In the genomic region with DNA sequence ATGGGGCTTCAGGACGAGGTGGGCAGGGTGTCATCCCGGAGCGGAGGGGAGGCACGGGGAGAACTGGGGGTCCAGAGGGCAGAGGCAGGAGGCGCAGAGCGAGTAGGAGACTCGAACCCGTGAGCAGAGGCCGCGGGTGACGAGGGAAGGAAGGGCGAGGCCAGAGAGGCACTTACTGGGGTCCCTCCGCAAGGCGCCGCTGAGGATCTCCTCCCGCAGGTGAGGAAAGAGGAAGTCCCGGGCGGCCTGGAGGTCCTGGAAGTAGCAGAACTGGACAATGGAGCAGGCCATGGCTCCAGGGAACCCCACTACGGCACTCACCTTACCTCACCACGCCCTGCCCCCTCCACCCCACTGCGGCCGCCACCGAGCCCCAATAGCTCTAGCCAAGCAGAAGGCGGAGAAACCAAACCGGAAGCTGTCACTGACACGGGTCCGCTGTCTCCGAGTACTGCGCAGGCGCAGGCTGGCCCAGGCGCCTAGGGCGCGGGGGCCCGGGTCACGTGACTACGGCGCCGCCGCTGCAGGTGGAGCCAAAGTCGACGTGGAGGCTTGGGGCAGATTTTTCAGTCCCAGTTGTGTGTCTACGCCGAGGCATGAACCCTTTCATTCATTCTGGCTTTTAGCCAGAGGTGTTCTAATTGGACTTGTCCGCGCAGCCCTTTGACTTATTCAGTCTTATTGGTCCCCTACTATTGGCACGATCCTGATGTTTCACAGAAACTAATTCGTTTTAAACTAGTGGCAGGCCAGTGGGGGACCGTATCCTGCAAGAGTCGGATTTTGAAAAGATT, we compare ENCODE assay signal across 8 cellular contexts. TPM values are rescaled to one million over a fixed set of nuclear protein-coding genes. Genes with fewer than 3 reads are reported as not detected.
DNase-seq lines count a peak whose midpoint lies in the region; ATAC-seq and TF ChIP-seq lines count a peak whose summit lies in the region.

A gene with protein sequence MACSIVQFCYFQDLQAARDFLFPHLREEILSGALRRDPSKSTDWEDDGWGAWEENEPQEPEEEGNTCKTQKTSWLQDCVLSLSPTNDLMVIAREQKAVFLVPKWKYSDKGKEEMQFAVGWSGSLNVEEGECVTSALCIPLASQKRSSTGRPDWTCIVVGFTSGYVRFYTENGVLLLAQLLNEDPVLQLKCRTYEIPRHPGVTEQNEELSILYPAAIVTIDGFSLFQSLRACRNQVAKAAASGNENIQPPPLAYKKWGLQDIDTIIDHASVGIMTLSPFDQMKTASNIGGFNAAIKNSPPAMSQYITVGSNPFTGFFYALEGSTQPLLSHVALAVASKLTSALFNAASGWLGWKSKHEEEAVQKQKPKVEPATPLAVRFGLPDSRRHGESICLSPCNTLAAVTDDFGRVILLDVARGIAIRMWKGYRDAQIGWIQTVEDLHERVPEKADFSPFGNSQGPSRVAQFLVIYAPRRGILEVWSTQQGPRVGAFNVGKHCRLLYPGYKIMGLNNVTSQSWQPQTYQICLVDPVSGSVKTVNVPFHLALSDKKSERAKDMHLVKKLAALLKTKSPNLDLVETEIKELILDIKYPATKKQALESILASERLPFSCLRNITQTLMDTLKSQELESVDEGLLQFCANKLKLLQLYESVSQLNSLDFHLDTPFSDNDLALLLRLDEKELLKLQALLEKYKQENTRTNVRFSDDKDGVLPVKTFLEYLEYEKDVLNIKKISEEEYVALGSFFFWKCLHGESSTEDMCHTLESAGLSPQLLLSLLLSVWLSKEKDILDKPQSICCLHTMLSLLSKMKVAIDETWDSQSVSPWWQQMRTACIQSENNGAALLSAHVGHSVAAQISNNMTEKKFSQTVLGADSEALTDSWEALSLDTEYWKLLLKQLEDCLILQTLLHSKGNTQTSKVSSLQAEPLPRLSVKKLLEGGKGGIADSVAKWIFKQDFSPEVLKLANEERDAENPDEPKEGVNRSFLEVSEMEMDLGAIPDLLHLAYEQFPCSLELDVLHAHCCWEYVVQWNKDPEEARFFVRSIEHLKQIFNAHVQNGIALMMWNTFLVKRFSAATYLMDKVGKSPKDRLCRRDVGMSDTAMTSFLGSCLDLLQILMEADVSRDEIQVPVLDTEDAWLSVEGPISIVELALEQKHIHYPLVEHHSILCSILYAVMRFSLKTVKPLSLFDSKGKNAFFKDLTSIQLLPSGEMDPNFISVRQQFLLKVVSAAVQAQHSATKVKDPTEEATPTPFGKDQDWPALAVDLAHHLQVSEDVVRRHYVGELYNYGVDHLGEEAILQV (N-terminal part only) (minus strand): TSS at position 407 of the 794 bp plus-strand sequence. CDS start 116 bp downstream, at position 291.

- peaks cover 48% of the 10 kb centered on the region for H3K79me2 ChIP-seq in SK-N-SH (ENCODE audit: insufficient read depth)

- H3K9ac ChIP-seq in SK-N-SH = peak within 1 kb of the TSS; percentile 90

- WGBS in SK-N-SH (ENCODE audit: low lambda C conversion rate) = 1% methylated on average over 33 of the region's 49 CpGs
- WGBS in thymus = under 1% methylated on average over 49 of the region's 49 CpGs

- TF ChIP-seq EP300 in SK-N-SH (IDR thresholded peaks at IDR 0.05; ENCODE audit: borderline replicate concordance in 1 of 2, low read depth in 1 of 2, low read length in 1 of 2) = no peak

- H3K36me3 Mint-ChIP-seq in glutamatergic neuron (ENCODE audit: unreplicated experiment) = peaks cover 4% of the 10 kb centered on the region
- peaks cover 6% of the 10 kb centered on the region for H3K36me3 Mint-ChIP-seq in osteocyte (ENCODE audit: unreplicated experiment)

- peaks cover 2% of the 10 kb centered on the region for H3K4me1 Mint-ChIP-seq in glutamatergic neuron (ENCODE audit: low read depth, unreplicated experiment)
- H3K4me1 Mint-ChIP-seq in osteocyte (ENCODE audit: unreplicated experiment) = peaks cover 9% of the 10 kb centered on the region

- no peaks in the 10 kb centered on the region for H3K9me3 Mint-ChIP-seq in glutamatergic neuron (ENCODE audit: unreplicated experiment)
- no peaks in the 10 kb centered on the region for H3K9me3 Mint-ChIP-seq in osteocyte (ENCODE audit: unreplicated experiment)

- peaks cover 4% of the 10 kb centered on the region for H3F3A ChIP-seq in SK-N-SH (replicated peaks; ENCODE audit: insufficient read depth)

- H3K27ac ChIP-seq in SK-N-SH (ENCODE audit: low read depth in 2 of 2, low read length in 1 of 2) (peak within 1 kb of the TSS; percentile 82 to 96), thymus (ENCODE audit: low read depth) (peak within 1 kb of the TSS; percentile 94)

- H3K27me3 Mint-ChIP-seq in glutamatergic neuron (ENCODE audit: unreplicated experiment) (peaks cover 2% of the 10 kb centered on the region), osteocyte (ENCODE audit: unreplicated experiment) (peaks cover 22% of the 10 kb centered on the region)

- peak within 1 kb of the TSS; percentile 79 for H3K4me2 ChIP-seq in SK-N-SH

- TF ChIP-seq RAD21 in SK-N-SH (IDR thresholded peaks at IDR 0.05; ENCODE audit: low read length) = no peak

- H3K4me1 ChIP-seq in SK-N-SH (ENCODE audit: control insufficient read depth in 1 of 2, insufficient read depth in 2 of 2, low read depth in 1 of 2, low read length in 1 of 2) (peaks cover 11% of the 10 kb centered on the region in 2 experiments; a peak in 3 of 4 replicates), thymus (ENCODE audit: control insufficient read depth, insufficient read depth, low read length) (peaks cover 6% of the 10 kb centered on the region)

- peak within 1 kb of the TSS; percentile 61 to 92 for H3K4me3 ChIP-seq in SK-N-SH (ENCODE audit: low read depth in 2 of 2, low read length in 1 of 2)
- peak within 1 kb of the TSS; percentile 93 for H3K4me3 ChIP-seq in thymus (ENCODE audit: low read length)

- H3K9me2 ChIP-seq in SK-N-SH = no peaks in the 10 kb centered on the region

- CTCF ChIA-PET in GM10248 (lab: Yijun Ruan, JAX) (interaction anchor here (0.5 to 1.5 kb wide), 5 partner anchors 9 to 54 kb away, joined by 3 to 4 read pairs (median 3); no protein-coding TSS in a partner anchor), SK-N-SH (lab: Yijun Ruan, JAX) (interaction anchor here (1.0 to 1.6 kb wide), 2 partner anchors 14 to 47 kb away, joined by 4 to 5 read pairs; no protein-coding TSS in a partner anchor)

- H3K27ac Mint-ChIP-seq in glutamatergic neuron (ENCODE audit: unreplicated experiment) = peak within 1 kb of the TSS; percentile 86
- H3K27ac Mint-ChIP-seq in osteocyte (ENCODE audit: unreplicated experiment) = no peak within 1 kb of the TSS

- DNase-seq in GM10248 (ENCODE audit: extremely low spot score) = peak; percentile 99
- peak; percentile 98 for DNase-seq in NCI-H1092 (lab: John Stamatoyannopoulos, UW)
- DNase-seq in SK-N-SH = peak; percentile 97
- DNase-seq in activated naive CD4-positive, alpha-beta T cell treated with anti-CD3 and anti-CD28 coated beads, Interleukin-2, amount 50 U/mL, for 16 hours = peak; percentile 96
- peak; percentile 95 for DNase-seq in glutamatergic neuron
- DNase-seq in osteocyte (ENCODE audit: extremely low spot score, unreplicated experiment) = peak; percentile 98

- H3K27me3 ChIP-seq in SK-N-SH (ENCODE audit: insufficient read depth) (no peaks in the 10 kb centered on the region), thymus (ENCODE audit: control insufficient read depth, insufficient read depth) (no peaks in the 10 kb centered on the region)

- H3K36me3 ChIP-seq in SK-N-SH (replicated peaks in 1 of 2; ENCODE audit: control insufficient read depth in 1 of 2, insufficient read depth in 2 of 2, low read length in 1 of 2) = peaks cover 15 to 17% of the 10 kb centered on the region in 2 experiments
- H3K36me3 ChIP-seq in thymus (ENCODE audit: control insufficient read depth, insufficient read depth) = peaks cover 4% of the 10 kb centered on the region

- peak within 1 kb of the TSS; percentile 94 for H2AFZ ChIP-seq in SK-N-SH (ENCODE audit: low read depth)

- ATAC-seq in HG02610 (IDR thresholded peaks at IDR 0.05; ENCODE audit: unreplicated experiment) = peak; percentile 98

- H3K9me3 ChIP-seq in SK-N-SH (no peaks in the 10 kb centered on the region), thymus (ENCODE audit: control insufficient read depth) (no peaks in the 10 kb centered on the region)

- H4K20me1 ChIP-seq in SK-N-SH (ENCODE audit: insufficient read depth) = peaks cover 6% of the 10 kb centered on the region; the same call in 1 of the 2 replicates

- POLR2A ChIA-PET in GM10248 (lab: Yijun Ruan, JAX) = interaction anchor here (1.0 kb wide), 1 partner anchor 52 kb away, joined by 6 read pairs; no protein-coding TSS in a partner anchor
- POLR2A ChIA-PET in SK-N-SH (lab: Yijun Ruan, JAX) = interaction anchor here (0.9 to 1.0 kb wide), 3 partner anchors 11 to 53 kb away, joined by 3 to 4 read pairs (median 3); no protein-coding TSS in a partner anchor

- peak within 1 kb of the TSS; percentile 87 for H3K4me3 Mint-ChIP-seq in glutamatergic neuron (ENCODE audit: unreplicated experiment)
- H3K4me3 Mint-ChIP-seq in osteocyte (ENCODE audit: unreplicated experiment) = no peak within 1 kb of the TSS

- no peak for TF ChIP-seq CTCF in GM10248 (IDR thresholded peaks at IDR 0.05; ENCODE audit: control extremely low read depth, extremely low read depth, low read depth, missing control alignments)
- no peak for TF ChIP-seq CTCF in SK-N-SH (IDR thresholded peaks at IDR 0.05)
- TF ChIP-seq CTCF in glutamatergic neuron (IDR thresholded peaks at IDR 0.05; ENCODE audit: partially characterized antibody, unreplicated experiment) = no peak
- TF ChIP-seq CTCF in osteocyte (IDR thresholded peaks at IDR 0.05) = no peak

TF ChIP-seq in SK-N-SH, 30 proteins besides CTCF, POLR2A, EP300 and RAD21 (continues in another document):
- TF ChIP-seq CHD2 (IDR thresholded peaks at IDR 0.05; ENCODE audit: low read length, partially characterized antibody) (no peak), EZH2phosphoT487 (IDR thresholded peaks at IDR 0.05; ENCODE audit: borderline replicate concordance, low read depth) (no peak), RCOR1 (IDR thresholded peaks at IDR 0.05; ENCODE audit: low read length) (0 out of 2 replicates have a peak, but pooled peaks have one; percentile 4), MXI1 (IDR thresholded peaks at IDR 0.05; ENCODE audit: low read depth, low read length) (peak; percentile 86)
- TF ChIP-seq, protein P1, sequence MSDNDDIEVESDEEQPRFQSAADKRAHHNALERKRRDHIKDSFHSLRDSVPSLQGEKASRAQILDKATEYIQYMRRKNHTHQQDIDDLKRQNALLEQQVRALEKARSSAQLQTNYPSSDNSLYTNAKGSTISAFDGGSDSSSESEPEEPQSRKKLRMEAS (IDR thresholded peaks at IDR 0.05; ENCODE audit: low read depth) = peak; percentile 94

RNA-seq across cellular contexts. Expression of the gene that starts here (rescaled TPM):
- polyA plus RNA-seq in SK-N-SH (2012; rRNA removed) = 9.3 and 11.7 TPM in 2 replicates
- 9.2 and 11.2 TPM in 2 replicates for polyA plus RNA-seq in SK-N-SH (2012; cell fraction: cytosol; rRNA removed)
- 23.9 and 32.4 TPM in 2 replicates for polyA plus RNA-seq in SK-N-SH (2012; cell fraction: nucleus; rRNA removed)
- total RNA-seq in glutamatergic neuron (ENCODE audit: unreplicated experiment) = 65.3 TPM
- 39.9 and 49.1 TPM in 2 replicates for total RNA-seq in osteocyte
- polyA plus RNA-seq in thymus = 14.4 TPM

Comparison
In these comparisons a context has a peak if more than half of its experiments do, and no peak if none do; other contexts are left out.
1. Peak in every context shown above with its lines: DNase-seq, ATAC-seq, H3K4me3 ChIP-seq and H3K27ac ChIP-seq.